ENCODE assay signal across 1 cellular context in the genomic region with DNA sequence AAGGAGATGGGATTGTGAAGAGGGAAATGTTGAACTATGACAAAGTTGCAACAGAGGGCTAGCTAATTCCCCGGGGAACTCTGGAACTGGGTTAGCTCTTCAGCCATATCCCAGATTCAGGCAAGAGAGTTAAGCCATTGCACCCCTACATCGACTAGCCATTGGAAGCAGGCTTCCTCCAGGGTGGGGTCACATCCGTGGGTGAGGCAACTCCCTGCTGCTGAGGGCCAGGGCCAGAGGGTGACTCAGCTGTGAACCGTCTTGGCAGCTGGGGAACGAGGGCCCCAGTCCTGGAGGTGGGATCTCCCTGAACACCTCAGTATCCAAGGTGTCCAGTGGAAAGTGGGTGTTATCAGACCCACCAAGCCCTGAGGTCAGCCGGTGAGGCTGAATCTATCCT.
TF ChIP-seq lines count a peak whose summit lies in the region.

No MANE protein-coding gene starts in this region.

TF ChIP-seq in H1, 55 proteins besides CTCF, POLR2A, EP300 and RAD21:
- TF ChIP-seq SIN3A (conservative IDR thresholded peaks at IDR 0.05 in 1 of 2, IDR thresholded peaks at IDR 0.05 in 1 of 2; ENCODE audit: low read depth in 1 of 2, low read length in 2 of 2) (no peak), ATF2 (IDR thresholded peaks at IDR 0.05; ENCODE audit: low read length) (no peak), SIX5 (IDR thresholded peaks at IDR 0.05; ENCODE audit: low read depth, low read length) (no peak), POLR2AphosphoS5 (IDR thresholded peaks at IDR 0.05; ENCODE audit: low read depth, low read length) (no peak), EZH2 (IDR thresholded peaks at IDR 0.05; ENCODE audit: low read depth, low read length, severe bottlenecking) (no peak), CHD2 (IDR thresholded peaks at IDR 0.05; ENCODE audit: low read length) (no peak), NRF1 (IDR thresholded peaks at IDR 0.05; ENCODE audit: low read depth, low read length) (no peak), NANOG (IDR thresholded peaks at IDR 0.05; ENCODE audit: insufficient read depth, low read depth, low read length, poor library complexity, severe bottlenecking) (no peak), CREB1 (IDR thresholded peaks at IDR 0.05) (no peak), CBX5 (IDR thresholded peaks at IDR 0.05; ENCODE audit: low read depth, low read length) (no peak)
